20 cellular contexts compared by ENCODE assay signal in the genomic region with DNA sequence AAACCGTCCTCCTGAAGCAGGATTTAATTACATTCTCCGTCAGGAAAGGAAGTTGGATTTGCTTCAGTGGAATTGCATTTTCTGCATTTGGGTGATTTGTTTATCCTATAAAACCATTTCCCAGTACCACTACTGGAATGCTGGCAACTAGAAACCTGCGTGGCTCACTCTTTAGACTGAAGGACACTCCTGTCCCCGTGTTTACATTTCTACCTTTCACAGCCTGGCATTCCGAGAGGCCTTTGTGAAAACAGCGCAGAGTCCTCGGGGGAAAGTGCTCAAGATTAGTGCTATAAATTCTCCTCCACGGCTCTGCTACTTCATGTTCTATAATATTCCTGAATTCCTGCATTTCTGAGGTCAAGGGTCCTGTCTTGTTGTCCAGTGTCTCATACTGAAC.
DNase-seq lines count a peak whose midpoint lies in the region; ATAC-seq and TF ChIP-seq lines count a peak whose summit lies in the region.
"Had no signal": no experiment of that assay in that cellular context is flagged by ENCODE, and none has a peak within 500 bp of the region (broad histone marks: within the 10 kb centered on the region; RNA-seq: fewer than 3 reads in every experiment).

No MANE protein-coding gene starts in this region.

- H2AK5ac ChIP-seq in H9 (ENCODE audit: insufficient read length, low read length) = no peak overlapping the region

- no peak overlapping the region for H3K14ac ChIP-seq in H9 (ENCODE audit: insufficient read depth, low read length)

- H3K79me2 ChIP-seq in H9 (ENCODE audit: insufficient read depth, low read length) = no peaks in the 10 kb centered on the region
- H3K79me2 ChIP-seq in neural progenitor cell (ENCODE audit: low read depth) = no peaks in the 10 kb centered on the region

- no peak overlapping the region for H3K4me3 ChIP-seq in neural progenitor cell
- no peak overlapping the region for H3K4me3 ChIP-seq in upper lobe of right lung
- H3K4me3 ChIP-seq: BLaER1, K562 had no signal

- no peaks in the 10 kb centered on the region for H3K27me3 ChIP-seq in H9 (ENCODE audit: insufficient read depth, low read length)
- H3K27me3 ChIP-seq in neural progenitor cell = no peaks in the 10 kb centered on the region
- no peaks in the 10 kb centered on the region for H3K27me3 ChIP-seq in upper lobe of right lung
- H3K27me3 ChIP-seq: BLaER1 had no signal

- H3K23ac ChIP-seq in H9 (ENCODE audit: insufficient read length, low read depth, low read length) = no peak overlapping the region

- peaks cover 0 to 7% (median 0%) of the 10 kb centered on the region in 3 experiments; a peak in 3 of 7 replicates for H3K36me3 Mint-ChIP-seq in H9 (ENCODE audit: insufficient read depth in 1 of 3, low read depth in 3 of 3)
- H3K36me3 Mint-ChIP-seq in neural progenitor cell = peaks cover 17% of the 10 kb centered on the region
- H3K36me3 Mint-ChIP-seq: CD4-positive, CD25-positive, alpha-beta regulatory T cell had no signal

- no peak overlapping the region for H2BK15ac ChIP-seq in H9 (ENCODE audit: low read depth, low read length)

- no CpG with 5 or more reads among the region's 8 CpGs for WGBS in H9 (ENCODE audit: extremely low coverage, insufficient read length, low lambda C conversion rate)

- ATAC-seq in upper lobe of right lung = peak; percentile 77
- ATAC-seq in GM21786 (IDR thresholded peaks at IDR 0.05; ENCODE audit: unreplicated experiment) = no peak
- ATAC-seq: K562 had no signal

- no peak overlapping the region for H4K5ac ChIP-seq in H9 (ENCODE audit: insufficient read length, low read depth, low read length)

- H3T11ph ChIP-seq in H9 (ENCODE audit: low read length) = no peak overlapping the region

- H3K23me2 ChIP-seq in H9 (ENCODE audit: insufficient read length, low read depth, low read length, poor library complexity, severe bottlenecking) = no peaks in the 10 kb centered on the region

- H3K9me3 ChIP-seq in H9 (ENCODE audit: control insufficient read depth, low read depth, low read length) (no peaks in the 10 kb centered on the region), neural progenitor cell (ENCODE audit: low read depth) (peaks cover 4% of the 10 kb centered on the region), upper lobe of right lung (peaks cover 14% of the 10 kb centered on the region)

- H3K18ac ChIP-seq in H9 (ENCODE audit: insufficient read length, low read depth, low read length) = no peak overlapping the region

- no peaks in the 10 kb centered on the region for H3K36me3 ChIP-seq in neural progenitor cell
- H3K36me3 ChIP-seq in upper lobe of right lung = no peaks in the 10 kb centered on the region
- H3K36me3 ChIP-seq: BLaER1 had no signal

- H3K9ac ChIP-seq in H9 (ENCODE audit: extremely low read depth, insufficient read length, low read length) = no peak overlapping the region
- H3K9ac ChIP-seq in neural progenitor cell = no peak overlapping the region
- H3K9ac ChIP-seq: BLaER1 had no signal

- H3K4me1 ChIP-seq in H9 (ENCODE audit: insufficient read depth, low read length) (no peaks in the 10 kb centered on the region), neural progenitor cell (peaks cover 18% of the 10 kb centered on the region), upper lobe of right lung (no peaks in the 10 kb centered on the region)
- H3K4me1 ChIP-seq: BLaER1 had no signal

- intact Hi-C loops in upper lobe of right lung (cut with DNase I) = no loop called here

- no peak overlapping the region for H4K8ac ChIP-seq in H9 (replicated peaks; ENCODE audit: insufficient read length, low read depth, low read length)

- H3K27ac Mint-ChIP-seq in H9 = no peak overlapping the region
- no peak overlapping the region for H3K27ac Mint-ChIP-seq in neural progenitor cell
- H3K27ac Mint-ChIP-seq: CD4-positive, CD25-positive, alpha-beta regulatory T cell had no signal

- H2BK20ac ChIP-seq in H9 (ENCODE audit: low read depth, low read length, poor library complexity, severe bottlenecking) = no peak overlapping the region

- H3K4me3 Mint-ChIP-seq in H9 (no peak overlapping the region), neural progenitor cell (no peak overlapping the region)
- H3K4me3 Mint-ChIP-seq: CD4-positive, CD25-positive, alpha-beta regulatory T cell had no signal

- DNase-seq in H9 (no peak), NCI-H69 (lab: John Stamatoyannopoulos, UW) (peak; percentile 7), neural progenitor cell (ENCODE audit: low spot score) (no peak), upper lobe of right lung (no peak), DMS79 treated with DMSO at 0.1 percent for 48 hours (lab: John Stamatoyannopoulos, UW) (no peak), DMS 273 (lab: John Stamatoyannopoulos, UW; ENCODE audit: unreplicated experiment) (no peak)
- DNase-seq: CD4-positive, CD25-positive, alpha-beta regulatory T cell; Kasumi-1; MV-4-11; NCI-H1105; NCI-H1436 treated with DMSO at 0.1 percent for 48 hours; NCI-H187 treated with DMSO at 0.1 percent for 48 hours; NCI-H446 treated with DMSO at 0.1 percent for 48 hours; NCI-H526; Right ventricle myocardium superior; RPMI8226; SW 1271 had no signal

- H4K20me1 ChIP-seq in H9 (ENCODE audit: control insufficient read depth, insufficient read depth, insufficient read length) (no peaks in the 10 kb centered on the region), neural progenitor cell (ENCODE audit: low read depth) (no peaks in the 10 kb centered on the region)
- H4K20me1 ChIP-seq: BLaER1 had no signal

- H2AFZ ChIP-seq in H9 (ENCODE audit: low read length) = peak overlapping the region; percentile 9
- peak overlapping the region; percentile 24 for H2AFZ ChIP-seq in neural progenitor cell (replicated peaks)

- H2BK12ac ChIP-seq in H9 (ENCODE audit: insufficient read length, low read depth, low read length) = no peak overlapping the region

- no peak overlapping the region for H3K27ac ChIP-seq in H9 (ENCODE audit: insufficient read length, low read depth, low read length)
- no peak overlapping the region for H3K27ac ChIP-seq in neural progenitor cell
- no peak overlapping the region for H3K27ac ChIP-seq in upper lobe of right lung
- H3K27ac ChIP-seq: BLaER1 had no signal

- no peak overlapping the region for H3K4ac ChIP-seq in H9 (ENCODE audit: low read depth, low read length)

- H3K27me3 Mint-ChIP-seq in H9 (ENCODE audit: low read depth) (no peaks in the 10 kb centered on the region), neural progenitor cell (ENCODE audit: insufficient read depth, low read depth) (peaks cover 2% of the 10 kb centered on the region)

- TF ChIP-seq CTCF in H9 (conservative IDR thresholded peaks at IDR 0.05) (no peak), neural progenitor cell (IDR thresholded peaks at IDR 0.05) (no peak), upper lobe of right lung (IDR thresholded peaks at IDR 0.05) (no peak)

- no peak overlapping the region for H4K91ac ChIP-seq in H9 (ENCODE audit: insufficient read length, low read depth, low read length)

- no peak overlapping the region for H3K56ac ChIP-seq in H9 (ENCODE audit: insufficient read length, low read depth, low read length)

- H3K4me2 ChIP-seq in H9 (ENCODE audit: insufficient read depth, insufficient read length, low read length) (no peak overlapping the region), neural progenitor cell (no peak overlapping the region)
- H3K4me2 ChIP-seq: BLaER1 had no signal

- peaks cover 0 to 6% of the 10 kb centered on the region in 2 experiments; a peak in 3 of 5 replicates for H3K9me3 Mint-ChIP-seq in H9
- H3K9me3 Mint-ChIP-seq in neural progenitor cell = peaks cover 39% of the 10 kb centered on the region

- no peak overlapping the region for H2BK120ac ChIP-seq in H9 (ENCODE audit: low read depth, low read length, poor library complexity, severe bottlenecking)

- H3K79me1 ChIP-seq in H9 (ENCODE audit: insufficient read depth, low read depth, low read length, poor library complexity, severe bottlenecking) = no peaks in the 10 kb centered on the region

- H2BK5ac ChIP-seq in H9 (ENCODE audit: insufficient read length, low read length) = no peak overlapping the region

- no peaks in the 10 kb centered on the region for H3F3A ChIP-seq in neural progenitor cell (ENCODE audit: low read depth)

- H3K4me1 Mint-ChIP-seq in H9 = peaks cover 12 to 15% of the 10 kb centered on the region in 2 experiments
- H3K4me1 Mint-ChIP-seq in neural progenitor cell = peaks cover 10% of the 10 kb centered on the region
- H3K4me1 Mint-ChIP-seq: CD4-positive, CD25-positive, alpha-beta regulatory T cell had no signal
